In the genomic region with DNA sequence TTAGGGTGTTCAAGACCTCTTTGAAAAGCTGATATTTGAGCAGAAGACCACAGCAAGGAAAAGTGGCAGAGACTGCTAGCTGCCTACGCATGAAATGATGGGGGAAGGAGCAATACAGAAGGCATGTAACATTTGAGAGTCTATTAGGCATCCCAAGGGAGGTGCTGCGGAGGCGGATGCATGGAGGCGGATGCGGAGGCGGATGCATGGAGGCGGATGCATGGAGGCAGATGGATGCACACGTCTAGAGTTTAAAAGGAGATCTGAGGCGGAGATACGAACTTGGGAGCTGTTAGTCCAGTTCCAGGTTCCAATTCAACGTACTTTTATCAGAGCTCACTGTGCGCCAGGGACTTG, we compare ENCODE assay signal across 7 cellular contexts. TPM values are rescaled to one million over a fixed set of nuclear protein-coding genes. Genes with fewer than 3 reads are reported as not detected.
A peak's percentile ranks its signal among the peaks of the same experiment; 100 is the strongest.
DNase-seq lines count a peak whose midpoint lies in the region; ATAC-seq and TF ChIP-seq lines count a peak whose summit lies in the region.

No MANE protein-coding gene starts in this region.

- H3K36me3 Mint-ChIP-seq in activated naive CD4-positive, alpha-beta T cell treated with anti-CD3 and anti-CD28 coated beads, Interleukin-2, amount 10 ng/mL, durations not matched to agents 7 days and 5 days: peaks cover 16% of the 10 kb centered on the region

- CTCF ChIA-PET in activated naive CD4-positive, alpha-beta T cell treated with anti-CD3 and anti-CD28 coated beads, Interleukin-2, amount 10 ng/mL, durations not matched to agents 7 days and 5 days (lab: Charles Lee): interaction anchor here (0.6 to 1.6 kb wide), 7 partner anchors 22 to 304 kb away, joined by 3 to 24 read pairs (median 4); no protein-coding TSS in a partner anchor

- TF ChIP-seq CTCF in GM10266 (IDR thresholded peaks at IDR 0.05; ENCODE audit: control insufficient read depth, insufficient read depth, low read depth, missing control alignments): no peak
- TF ChIP-seq CTCF in cardiac muscle cell (IDR thresholded peaks at IDR 0.05; ENCODE audit: low read depth, low read length): no peak

- ATAC-seq in HG02678 (IDR thresholded peaks at IDR 0.05; ENCODE audit: unreplicated experiment): peak; percentile 2

- H3K27me3 ChIP-seq in cardiac muscle cell (no peaks in the 10 kb centered on the region), trophoblast cell (ENCODE audit: insufficient read depth, low read length) (no peaks in the 10 kb centered on the region)

- H3K9me3 ChIP-seq in cardiac muscle cell (ENCODE audit: low read depth): no peaks in the 10 kb centered on the region
- no peaks in the 10 kb centered on the region for H3K9me3 ChIP-seq in trophoblast cell (ENCODE audit: insufficient read depth, low read depth, low read length)

- H3K4me1 ChIP-seq in cardiac muscle cell (ENCODE audit: low read depth) (peaks cover 18% of the 10 kb centered on the region), trophoblast cell (ENCODE audit: control insufficient read depth in 1 of 2, insufficient read depth in 2 of 2, low read length in 2 of 2) (peaks cover 2 to 4% of the 10 kb centered on the region in 2 experiments)

- H3K4me1 Mint-ChIP-seq in activated naive CD4-positive, alpha-beta T cell treated with anti-CD3 and anti-CD28 coated beads, Interleukin-2, amount 10 ng/mL, durations not matched to agents 7 days and 5 days: peaks cover 54% of the 10 kb centered on the region

- peak overlapping the region; percentile 90 for H3K9ac ChIP-seq in trophoblast cell (ENCODE audit: low read length)

- H2AK5ac ChIP-seq in trophoblast cell (ENCODE audit: low read length): no peak overlapping the region

- H3K27me3 Mint-ChIP-seq in activated naive CD4-positive, alpha-beta T cell treated with anti-CD3 and anti-CD28 coated beads, Interleukin-2, amount 10 ng/mL, durations not matched to agents 7 days and 5 days: peaks cover 13% of the 10 kb centered on the region

- peak overlapping the region; percentile 94 for H3K4me2 ChIP-seq in trophoblast cell (ENCODE audit: low read length)

- peak overlapping the region; percentile 96 for H3K27ac Mint-ChIP-seq in activated naive CD4-positive, alpha-beta T cell treated with anti-CD3 and anti-CD28 coated beads, Interleukin-2, amount 10 ng/mL, durations not matched to agents 7 days and 5 days

- peak overlapping the region; percentile 70 for H3K4me3 ChIP-seq in cardiac muscle cell
- H3K4me3 ChIP-seq in trophoblast cell (ENCODE audit: low read depth, low read length): peak overlapping the region; percentile 97

- no peak overlapping the region for H2BK5ac ChIP-seq in trophoblast cell (ENCODE audit: low read depth, low read length, poor library complexity)

- peak overlapping the region; percentile 3 for H2AFZ ChIP-seq in trophoblast cell (ENCODE audit: insufficient read depth, low read length, poor library complexity)

- H2BK12ac ChIP-seq in trophoblast cell (ENCODE audit: low read length): no peak overlapping the region

- peak overlapping the region; percentile 40 for H4K12ac ChIP-seq in trophoblast cell (ENCODE audit: low read depth, low read length)

- peak overlapping the region; percentile 15 for H4K91ac ChIP-seq in trophoblast cell (ENCODE audit: low read depth, low read length)

- H3K4me3 Mint-ChIP-seq in activated naive CD4-positive, alpha-beta T cell treated with anti-CD3 and anti-CD28 coated beads, Interleukin-2, amount 10 ng/mL, durations not matched to agents 7 days and 5 days: peak overlapping the region; percentile 88

- no peak overlapping the region for H3K4ac ChIP-seq in trophoblast cell (ENCODE audit: low read depth, low read length)

- no peak overlapping the region for H2BK120ac ChIP-seq in trophoblast cell (ENCODE audit: insufficient read depth, low read length, poor library complexity)

- peaks cover 4% of the 10 kb centered on the region for H3K79me1 ChIP-seq in trophoblast cell (ENCODE audit: low read length)

- H3K18ac ChIP-seq in trophoblast cell (ENCODE audit: low read length): no peak overlapping the region

- H4K8ac ChIP-seq in trophoblast cell (ENCODE audit: low read depth, low read length): peak overlapping the region; percentile 72

- H3K27ac ChIP-seq in cardiac muscle cell (peak overlapping the region; percentile 94), trophoblast cell (ENCODE audit: low read depth, low read length) (peak overlapping the region; percentile 73)

- WGBS in trophoblast cell (ENCODE audit: extremely low coverage, insufficient coverage, insufficient read length): no CpG with 5 or more reads among the region's 12 CpGs

- peak; percentile 35 for DNase-seq in GM10266 (ENCODE audit: extremely low spot score)
- peak; percentile 57 for DNase-seq in NCI-H2227 treated with DMSO at 0.1 percent for 48 hours (lab: John Stamatoyannopoulos, UW)
- peak; percentile 55 for DNase-seq in activated naive CD4-positive, alpha-beta T cell treated with anti-CD3 and anti-CD28 coated beads, Interleukin-2, amount 10 ng/mL, durations not matched to agents 7 days and 5 days
- DNase-seq in cardiac muscle cell (ENCODE audit: low read depth in 1 of 2, low spot score in 1 of 2): peak; percentile 52 to 84
- DNase-seq in trophoblast cell: peak; percentile 39 to 69
- no peak for DNase-seq in NK-92 treated with Interleukin-12 subunit alpha and Interleukin-12 subunit beta, amount 100 ng/mL, for 24 hours (lab: John Stamatoyannopoulos, UW)

- H3K79me2 ChIP-seq in trophoblast cell (ENCODE audit: control insufficient read depth, insufficient read depth, low read length, poor library complexity): peaks cover 4% of the 10 kb centered on the region

- no peak overlapping the region for H3K23ac ChIP-seq in trophoblast cell (ENCODE audit: low read length)

- H3K36me3 ChIP-seq in cardiac muscle cell (peaks cover 9% of the 10 kb centered on the region), trophoblast cell (ENCODE audit: control insufficient read depth in 1 of 2, insufficient read depth in 2 of 2, low read length in 2 of 2) (no peaks in the 10 kb centered on the region)

- H3K14ac ChIP-seq in trophoblast cell (ENCODE audit: low read length): no peak overlapping the region

- no peaks in the 10 kb centered on the region for H3K9me3 Mint-ChIP-seq in activated naive CD4-positive, alpha-beta T cell treated with anti-CD3 and anti-CD28 coated beads, Interleukin-2, amount 10 ng/mL, durations not matched to agents 7 days and 5 days

RNA-seq across cellular contexts. Expression of gene DDX20, which starts 0.8 kb away (rescaled TPM):
- total RNA-seq in cardiac muscle cell: 34.0 TPM in 2 replicates
- polyA plus RNA-seq in cardiac muscle cell: 11.5 and 14.9 TPM in 2 replicates
- 9.1 and 9.7 TPM in 2 replicates for polyA plus RNA-seq in trophoblast cell (2013)

RNA-seq across cellular contexts. Expression of gene INKA2, which starts 15.7 kb away (rescaled TPM):
- 7.5 and 11.1 TPM in 2 replicates for total RNA-seq in cardiac muscle cell
- polyA plus RNA-seq in cardiac muscle cell: 4.5 and 7.2 TPM in 2 replicates
- 0.73 and 0.79 TPM in 2 replicates for polyA plus RNA-seq in trophoblast cell (2013)
